In the genomic region with DNA sequence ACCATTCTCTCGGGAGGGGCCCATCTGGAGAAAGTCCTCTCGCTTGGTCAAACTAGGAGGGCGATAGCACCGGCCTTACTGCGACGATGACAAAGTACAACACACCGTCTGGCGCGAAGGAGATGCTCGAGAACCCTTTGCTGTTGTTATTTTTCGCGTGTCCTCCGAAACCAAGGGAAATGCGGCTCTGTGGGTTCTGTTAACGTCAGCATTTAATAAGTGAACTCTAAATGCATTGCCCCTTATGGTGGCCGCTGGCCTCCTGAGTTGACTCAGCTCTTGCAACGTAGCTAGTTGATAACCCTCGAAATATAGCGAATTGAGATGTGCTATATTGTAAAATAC, we compare ENCODE assay signal across 1 cellular context.
TF ChIP-seq lines count a peak whose summit lies in the region.

No MANE protein-coding gene starts in this region.

TF ChIP-seq in IMR-90, 13 proteins besides CTCF, POLR2A, EP300 and RAD21 (continued from another document):
- TF ChIP-seq MXI1 (IDR thresholded peaks at IDR 0.05; ENCODE audit: borderline replicate concordance, low read depth, low read length): no peak
- TF ChIP-seq SMC3 (IDR thresholded peaks at IDR 0.05; ENCODE audit: low read depth, low read length): no peak
- TF ChIP-seq, protein P1, sequence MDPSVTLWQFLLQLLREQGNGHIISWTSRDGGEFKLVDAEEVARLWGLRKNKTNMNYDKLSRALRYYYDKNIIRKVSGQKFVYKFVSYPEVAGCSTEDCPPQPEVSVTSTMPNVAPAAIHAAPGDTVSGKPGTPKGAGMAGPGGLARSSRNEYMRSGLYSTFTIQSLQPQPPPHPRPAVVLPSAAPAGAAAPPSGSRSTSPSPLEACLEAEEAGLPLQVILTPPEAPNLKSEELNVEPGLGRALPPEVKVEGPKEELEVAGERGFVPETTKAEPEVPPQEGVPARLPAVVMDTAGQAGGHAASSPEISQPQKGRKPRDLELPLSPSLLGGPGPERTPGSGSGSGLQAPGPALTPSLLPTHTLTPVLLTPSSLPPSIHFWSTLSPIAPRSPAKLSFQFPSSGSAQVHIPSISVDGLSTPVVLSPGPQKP (IDR thresholded peaks at IDR 0.05; ENCODE audit: borderline replicate concordance, low read depth, low read length): no peak
